Comparison of ENCODE assay signal across 13 cellular contexts in the genomic region with DNA sequence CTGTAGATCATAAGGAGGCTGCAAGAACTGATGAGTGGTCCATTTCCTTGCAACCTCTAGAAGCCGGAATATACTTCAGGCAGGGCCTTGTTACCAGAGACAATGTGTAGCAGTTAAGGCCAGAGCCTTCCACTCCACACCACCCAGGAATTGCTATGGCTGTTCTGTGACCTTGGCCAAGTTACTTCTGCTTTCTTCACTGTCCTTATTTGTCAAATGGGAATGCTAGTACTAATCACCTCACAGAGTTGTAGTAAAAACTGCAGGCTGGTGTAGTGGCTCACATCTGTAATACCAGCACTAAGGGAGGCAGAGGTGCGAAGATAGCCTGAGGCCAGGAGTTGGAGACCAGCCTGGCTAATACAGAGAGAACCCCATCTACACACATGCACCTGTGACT. TPM values are rescaled to one million over a fixed set of nuclear protein-coding genes. Genes with fewer than 3 reads are reported as not detected.
DNase-seq lines count a peak whose midpoint lies in the region; ATAC-seq and TF ChIP-seq lines count a peak whose summit lies in the region.
"Had no signal": no experiment of that assay in that cellular context is flagged by ENCODE, and none has a peak within 500 bp of the region (broad histone marks: within the 10 kb centered on the region; RNA-seq: fewer than 3 reads in every experiment).

No MANE protein-coding gene starts in this region.

- no peaks in the 10 kb centered on the region for H3K27me3 Mint-ChIP-seq in CD4-positive, alpha-beta T cell
- H3K27me3 Mint-ChIP-seq in mesothelial cell of epicardium (ENCODE audit: low read depth): no peaks in the 10 kb centered on the region

- peaks cover 32% of the 10 kb centered on the region for H3K4me1 Mint-ChIP-seq in CD4-positive, alpha-beta T cell (ENCODE audit: low read depth)
- H3K4me1 Mint-ChIP-seq in mesothelial cell of epicardium: peaks cover 16% of the 10 kb centered on the region

- intact Hi-C loops in CD4-positive, alpha-beta T cell (cut with DNase I, micrococcal nuclease): loop anchor here in 1 of 2 experiments (2.0 kb wide), 1 partner anchor 61 kb away; no protein-coding TSS in a partner anchor
- intact Hi-C loops in Panc1 (cut with micrococcal nuclease; ENCODE audit: unreplicated experiment): no loop called here

- H3K4me3 ChIP-seq in Panc1 (ENCODE audit: low read depth in 2 of 2, low read length in 2 of 2): no peak overlapping the region
- H3K4me3 ChIP-seq in smooth muscle cell: no peak overlapping the region

- H4K20me1 ChIP-seq in smooth muscle cell (ENCODE audit: low read depth): no peaks in the 10 kb centered on the region

- POLR2A ChIA-PET in CD4-positive, alpha-beta T cell (lab: Charles Lee): interaction anchor here (1.6 to 3.3 kb wide), 3 partner anchors 45 to 600 kb away, joined by 6 to 83 read pairs (median 38); a partner anchor contains a TSS
- POLR2A ChIA-PET in Panc1 (lab: Charles Lee): no interaction called here

- H3K9me3 Mint-ChIP-seq in CD4-positive, alpha-beta T cell: no peaks in the 10 kb centered on the region
- H3K9me3 Mint-ChIP-seq in mesothelial cell of epicardium: no peaks in the 10 kb centered on the region

- H3K4me3 Mint-ChIP-seq in CD4-positive, alpha-beta T cell: peak overlapping the region; percentile 97
- peak overlapping the region; percentile 88 for H3K4me3 Mint-ChIP-seq in mesothelial cell of epicardium

- TF ChIP-seq CTCF in CD4-positive, alpha-beta T cell (IDR thresholded peaks at IDR 0.05): no peak
- no peak for TF ChIP-seq CTCF in Panc1 (IDR thresholded peaks at IDR 0.05)
- TF ChIP-seq CTCF in mesothelial cell of epicardium (IDR thresholded peaks at IDR 0.05; ENCODE audit: unreplicated experiment): no peak
- TF ChIP-seq CTCF in smooth muscle cell (IDR thresholded peaks at IDR 0.05; ENCODE audit: borderline replicate concordance, insufficient read depth, poor library complexity, severe bottlenecking): no peak
- TF ChIP-seq CTCF in GM13976 (IDR thresholded peaks at IDR 0.05; ENCODE audit: borderline replicate concordance, control extremely low read depth, extremely low read depth, insufficient read depth, missing control alignments): no peak

- H3K27me3 ChIP-seq in CD4-positive, alpha-beta T cell (ENCODE audit: control insufficient read depth, insufficient read depth, low read length): no peaks in the 10 kb centered on the region
- no peaks in the 10 kb centered on the region for H3K27me3 ChIP-seq in Panc1 (ENCODE audit: control insufficient read depth, insufficient read depth, low read length)
- H3K27me3 ChIP-seq in smooth muscle cell (ENCODE audit: low read depth): no peaks in the 10 kb centered on the region

- no peaks in the 10 kb centered on the region for H3K36me3 Mint-ChIP-seq in CD4-positive, alpha-beta T cell (ENCODE audit: low read depth)
- no peaks in the 10 kb centered on the region for H3K36me3 Mint-ChIP-seq in mesothelial cell of epicardium

- no peak overlapping the region for H3K9ac ChIP-seq in smooth muscle cell (ENCODE audit: low read depth)

- no peaks in the 10 kb centered on the region for H3K9me3 ChIP-seq in CD4-positive, alpha-beta T cell (ENCODE audit: control insufficient read depth, low read length)
- H3K9me3 ChIP-seq in Panc1 (ENCODE audit: control insufficient read depth, insufficient read depth, low read depth, low read length) (no peaks in the 10 kb centered on the region), smooth muscle cell (replicated peaks; ENCODE audit: low read depth) (no peaks in the 10 kb centered on the region)

- H2AFZ ChIP-seq in smooth muscle cell (ENCODE audit: low read depth): no peak overlapping the region

- peaks cover 12% of the 10 kb centered on the region for H3F3A ChIP-seq in smooth muscle cell (ENCODE audit: low read depth)

- H3K4me1 ChIP-seq in Panc1 (ENCODE audit: control insufficient read depth, insufficient read depth, low read length) (peaks cover 13% of the 10 kb centered on the region), smooth muscle cell (ENCODE audit: low read depth) (peaks cover 7% of the 10 kb centered on the region)

- DNase-seq in SIG-M5 treated with dmso at 0.1 percent for 504 hours (lab: John Stamatoyannopoulos, UW; ENCODE audit: unreplicated experiment) (peak; percentile 38), SIG-M5 (lab: John Stamatoyannopoulos, UW) (no peak), Panc1 (ENCODE audit: low read depth, low spot score) (no peak), mesothelial cell of epicardium (ENCODE audit: low spot score in 2 of 2, unreplicated experiment in 2 of 2) (no peak), smooth muscle cell (lab: John Stamatoyannopoulos, UW; ENCODE audit: unreplicated experiment) (no peak), GM13976 (ENCODE audit: low spot score) (no peak)
- DNase-seq in CD4-positive, alpha-beta T cell: no peak
- DNase-seq: cortex of kidney, DMS53, NCI-H2081, NCI-H82, trophoblast cell had no signal

- 98% methylated on average over 2 of the region's 2 CpGs for WGBS in smooth muscle cell (ENCODE audit: low lambda C conversion rate)

- in situ Hi-C loops in Panc1 (cut with HindIII; ENCODE audit: low pct_unique_long_range_greater_than_20kb, low sequenced_read_pairs): no loop called here
- in situ Hi-C loops in GM13976 (cut with MboI; ENCODE audit: low sequenced_read_pairs, unreplicated experiment): no loop called here

- CTCF ChIA-PET in CD4-positive, alpha-beta T cell (lab: Charles Lee): interaction anchor here (2.8 to 3.4 kb wide), 2 partner anchors 116 to 167 kb away, joined by 31 to 45 read pairs; no protein-coding TSS in a partner anchor
- CTCF ChIA-PET in Panc1 (lab: Charles Lee): no interaction called here

- no peak overlapping the region for H3K4me2 ChIP-seq in smooth muscle cell

- H3K79me2 ChIP-seq in smooth muscle cell (ENCODE audit: low read depth): no peaks in the 10 kb centered on the region

- no TSS peak for BruUV-seq in Panc1 (replicated peaks; lab: Mats Ljungman, UMichigan)

- H3K36me3 ChIP-seq in Panc1 (ENCODE audit: control insufficient read depth, insufficient read depth, low read length) (no peaks in the 10 kb centered on the region), smooth muscle cell (ENCODE audit: low read depth) (no peaks in the 10 kb centered on the region)

- ATAC-seq in CD4-positive, alpha-beta T cell (ENCODE audit: poor library complexity): no peak
- ATAC-seq in Panc1 (no peak), GM21515 (IDR thresholded peaks at IDR 0.05; ENCODE audit: unreplicated experiment) (no peak)

- H3K27ac Mint-ChIP-seq in CD4-positive, alpha-beta T cell: peak overlapping the region; percentile 94
- H3K27ac Mint-ChIP-seq in mesothelial cell of epicardium: peak overlapping the region; percentile 31

- no peak overlapping the region for H3K27ac ChIP-seq in CD4-positive, alpha-beta T cell (ENCODE audit: low read depth, low read length)
- peak overlapping the region; percentile 51 for H3K27ac ChIP-seq in Panc1 (ENCODE audit: low read length)
- H3K27ac ChIP-seq in smooth muscle cell (ENCODE audit: low read depth): no peak overlapping the region

RNA-seq across cellular contexts. Expression of a gene that starts 28.7 kb away (rescaled TPM):
- 10 to 100 TPM; 67.7 to 72.6 TPM for total RNA-seq in CD4-positive, alpha-beta T cell
- total RNA-seq in Panc1 (2021; ENCODE audit: unreplicated experiment): 320 TPM
- 261 TPM for polyA plus RNA-seq in Panc1 (2012; ENCODE audit: insufficient read length)
- total RNA-seq in mesothelial cell of epicardium: 146 to 149 TPM (median 148 TPM) in 3 replicates
- 420 and 505 TPM in 2 replicates for total RNA-seq in smooth muscle cell
- 431 and 520 TPM in 2 replicates for polyA plus RNA-seq in smooth muscle cell

RNA-seq across cellular contexts. Expression of a gene that starts 46.6 kb away (rescaled TPM):
- total RNA-seq in CD4-positive, alpha-beta T cell: 100 to 1,000 TPM; 113 to 121 TPM
- total RNA-seq in Panc1 (2021; ENCODE audit: unreplicated experiment): 386 TPM
- polyA plus RNA-seq in Panc1 (2012; ENCODE audit: insufficient read length): 429 TPM
- total RNA-seq in mesothelial cell of epicardium: 133 to 136 TPM (median 135 TPM) in 3 replicates
- 103 and 110 TPM in 2 replicates for total RNA-seq in smooth muscle cell
- 169 and 190 TPM in 2 replicates for polyA plus RNA-seq in smooth muscle cell
